ENCODE assay signal across 1 cellular context in genomic region chrX:23931149-23931604, GRCh38.
TF ChIP-seq lines count a peak whose summit lies in the region.

No MANE protein-coding gene starts in this region.

TF ChIP-seq in A549, 52 proteins besides CTCF, POLR2A, EP300 and RAD21 (continued from another document):
- TF ChIP-seq ZC3H11A (IDR thresholded peaks at IDR 0.05) (no peak), HEYL (CRISPR knock-in tag; IDR thresholded peaks at IDR 0.05) (no peak), CBX2 (IDR thresholded peaks at IDR 0.05; ENCODE audit: borderline replicate concordance, low read depth) (no peak), CEBPB (IDR thresholded peaks at IDR 0.05) (no peak), FOXS1 (CRISPR knock-in tag; IDR thresholded peaks at IDR 0.05) (no peak), CHD4 (IDR thresholded peaks at IDR 0.05; ENCODE audit: borderline replicate concordance) (no peak), KDM5A (IDR thresholded peaks at IDR 0.05) (no peak), SREBF2 (IDR thresholded peaks at IDR 0.05) (no peak), TFCP2L1 (CRISPR knock-in tag; IDR thresholded peaks at IDR 0.05) (no peak), MAFK (IDR thresholded peaks at IDR 0.05; ENCODE audit: partially characterized antibody) (no peak)
